Comparison of ENCODE assay signal across 17 cellular contexts in genomic region chr3:32959370-32959769, GRCh38. TPM values are rescaled to one million over a fixed set of nuclear protein-coding genes. Genes with fewer than 3 reads are reported as not detected.
A peak's percentile ranks its signal among the peaks of the same experiment; 100 is the strongest.
DNase-seq lines count a peak whose midpoint lies in the region; ATAC-seq and TF ChIP-seq lines count a peak whose summit lies in the region.
"Had no signal": no experiment of that assay in that cellular context is flagged by ENCODE, and none has a peak within 500 bp of the region (broad histone marks: within the 10 kb centered on the region; RNA-seq: fewer than 3 reads in every experiment).

No MANE protein-coding gene starts in this region.

- ATAC-seq in HG03521 (IDR thresholded peaks at IDR 0.05; ENCODE audit: unreplicated experiment) (no peak), GM21526 (IDR thresholded peaks at IDR 0.05; ENCODE audit: low FRiP score, unreplicated experiment) (no peak), GM21717 (IDR thresholded peaks at IDR 0.05; ENCODE audit: unreplicated experiment) (no peak)
- ATAC-seq: Right ventricle myocardium inferior had no signal

- H2BK5ac ChIP-seq in H9 (ENCODE audit: insufficient read length, low read length) (no peak overlapping the region), mesendoderm (ENCODE audit: low read length) (no peak overlapping the region)

- no peak overlapping the region for H2BK12ac ChIP-seq in H9 (ENCODE audit: insufficient read length, low read depth, low read length)

- H3K4me3 Mint-ChIP-seq in H9, result no peak overlapping the region
- H3K4me3 Mint-ChIP-seq: HFFc6 had no signal

- no peak overlapping the region for H3K18ac ChIP-seq in H9 (ENCODE audit: insufficient read length, low read depth, low read length)
- H3K18ac ChIP-seq in mesendoderm (ENCODE audit: low read length), result no peak overlapping the region

- no CpG with 5 or more reads among the region's 3 CpGs for WGBS in H9 (ENCODE audit: extremely low coverage, insufficient read length, low lambda C conversion rate)
- no CpG with 5 or more reads among the region's 3 CpGs for WGBS in mesendoderm (ENCODE audit: extremely low coverage, insufficient coverage, low lambda C conversion rate)

- H3K79me2 ChIP-seq in H9 (ENCODE audit: insufficient read depth, low read length), result no peaks in the 10 kb centered on the region
- H3K79me2 ChIP-seq in mesendoderm (ENCODE audit: control insufficient read depth, insufficient read depth, low read length), result no peaks in the 10 kb centered on the region

- H3K4me1 Mint-ChIP-seq in H9, result peaks cover 6 to 7% of the 10 kb centered on the region in 2 experiments

- no peak overlapping the region for H4K8ac ChIP-seq in H9 (replicated peaks; ENCODE audit: insufficient read length, low read depth, low read length)
- no peak overlapping the region for H4K8ac ChIP-seq in mesendoderm (ENCODE audit: low read depth, low read length)

- H3K36me3 Mint-ChIP-seq in H9 (ENCODE audit: insufficient read depth in 1 of 3, low read depth in 3 of 3), result no peaks in the 10 kb centered on the region; a peak in 1 of 7 replicates

- H2BK120ac ChIP-seq in H9 (ENCODE audit: low read depth, low read length, poor library complexity, severe bottlenecking) (no peak overlapping the region), mesendoderm (ENCODE audit: low read depth, low read length) (no peak overlapping the region)

- no peak overlapping the region for H3T11ph ChIP-seq in H9 (ENCODE audit: low read length)

- peaks cover 0 to 6% of the 10 kb centered on the region in 2 experiments; a peak in 2 of 5 replicates for H3K9me3 Mint-ChIP-seq in H9
- H3K9me3 Mint-ChIP-seq: HFFc6 had no signal

- H4K91ac ChIP-seq in H9 (ENCODE audit: insufficient read length, low read depth, low read length), result no peak overlapping the region

- peaks cover 2% of the 10 kb centered on the region; the same call in 1 of the 2 replicates for H3K27me3 Mint-ChIP-seq in H9 (ENCODE audit: low read depth)

- TF ChIP-seq CTCF in H9 (conservative IDR thresholded peaks at IDR 0.05), result no peak

- H3K4me2 ChIP-seq in H9 (ENCODE audit: insufficient read depth, insufficient read length, low read length) (no peak overlapping the region), mesendoderm (ENCODE audit: low read length) (no peak overlapping the region)
- H3K4me2 ChIP-seq: BLaER1 had no signal

- no peak overlapping the region for H2BK20ac ChIP-seq in H9 (ENCODE audit: low read depth, low read length, poor library complexity, severe bottlenecking)

- no peak overlapping the region for H2AK5ac ChIP-seq in H9 (ENCODE audit: insufficient read length, low read length)
- no peak overlapping the region for H2AK5ac ChIP-seq in mesendoderm (ENCODE audit: low read length)

- H3K79me1 ChIP-seq in H9 (ENCODE audit: insufficient read depth, low read depth, low read length, poor library complexity, severe bottlenecking) (no peaks in the 10 kb centered on the region), mesendoderm (ENCODE audit: low read length) (no peaks in the 10 kb centered on the region)

- H3K9ac ChIP-seq in H9 (ENCODE audit: extremely low read depth, insufficient read length, low read length) (no peak overlapping the region), mesendoderm (ENCODE audit: low read length) (no peak overlapping the region)
- H3K9ac ChIP-seq: BLaER1 had no signal

- H3K56ac ChIP-seq in H9 (ENCODE audit: insufficient read length, low read depth, low read length), result no peak overlapping the region
- H3K56ac ChIP-seq in mesendoderm (ENCODE audit: low read length), result peak overlapping the region; percentile 15

- no peaks in the 10 kb centered on the region for H4K20me1 ChIP-seq in H9 (ENCODE audit: control insufficient read depth, insufficient read depth, insufficient read length)
- H4K20me1 ChIP-seq: BLaER1 had no signal

- H2AFZ ChIP-seq in H9 (ENCODE audit: low read length), result no peak overlapping the region

- no peak overlapping the region for H3K4ac ChIP-seq in H9 (ENCODE audit: low read depth, low read length)
- no peak overlapping the region for H3K4ac ChIP-seq in mesendoderm (ENCODE audit: low read depth, low read length)

- H3K4me1 ChIP-seq in H9 (ENCODE audit: insufficient read depth, low read length) (0 out of 2 replicates have a peak, but pooled peaks cover 2% of the 10 kb centered on the region), mesendoderm (ENCODE audit: control insufficient read depth, low read depth, low read length) (no peaks in the 10 kb centered on the region)
- H3K4me1 ChIP-seq: adrenal gland, BLaER1 had no signal

- H3K36me3 ChIP-seq in mesendoderm (ENCODE audit: control insufficient read depth, insufficient read depth, low read length), result no peaks in the 10 kb centered on the region
- H3K36me3 ChIP-seq: adrenal gland, BLaER1 had no signal

- H3K23me2 ChIP-seq in H9 (ENCODE audit: insufficient read length, low read depth, low read length, poor library complexity, severe bottlenecking), result no peaks in the 10 kb centered on the region

- no peak overlapping the region for H3K27ac Mint-ChIP-seq in H9
- H3K27ac Mint-ChIP-seq: HFFc6 had no signal

- H3K27me3 ChIP-seq in H9 (ENCODE audit: insufficient read depth, low read length) (no peaks in the 10 kb centered on the region), mesendoderm (ENCODE audit: insufficient read depth, low read length, poor library complexity) (no peaks in the 10 kb centered on the region)
- H3K27me3 ChIP-seq: adrenal gland, BLaER1 had no signal

- DNase-seq in EH (ENCODE audit: low read depth) (peak; percentile 11), H9 (peak; percentile 57), amniotic epithelial cell (ENCODE audit: low read depth) (peak; percentile 18), mesendoderm (peak; percentile 69)
- DNase-seq: adrenal gland, DMS79 treated with DMSO at 0.1 percent for 48 hours, HFFc6, NCI-H1417 treated with DMSO at 0.1 percent for 48 hours, NCI-H226, T1000 had no signal

- H3K27ac ChIP-seq in H9 (ENCODE audit: insufficient read length, low read depth, low read length) (no peak overlapping the region), mesendoderm (ENCODE audit: low read depth, low read length) (no peak overlapping the region)
- H3K27ac ChIP-seq: adrenal gland, BLaER1 had no signal

- no peak overlapping the region for H3K4me3 ChIP-seq in mesendoderm (ENCODE audit: low read length)
- H3K4me3 ChIP-seq: adrenal gland, BLaER1 had no signal

- H3K23ac ChIP-seq in H9 (ENCODE audit: insufficient read length, low read depth, low read length) (no peak overlapping the region), mesendoderm (ENCODE audit: low read length) (no peak overlapping the region)

- peak overlapping the region; percentile 42; the same call in 1 of the 2 replicates for H3K14ac ChIP-seq in H9 (ENCODE audit: insufficient read depth, low read length)

- H4K5ac ChIP-seq in H9 (ENCODE audit: insufficient read length, low read depth, low read length) (no peak overlapping the region), mesendoderm (ENCODE audit: low read length) (no peak overlapping the region)

- H2BK15ac ChIP-seq in H9 (ENCODE audit: low read depth, low read length), result no peak overlapping the region
- H2BK15ac ChIP-seq in mesendoderm (replicated peaks; ENCODE audit: low read depth), result no peak overlapping the region

- no peaks in the 10 kb centered on the region for H3K9me3 ChIP-seq in H9 (ENCODE audit: control insufficient read depth, low read depth, low read length)
- H3K9me3 ChIP-seq: adrenal gland had no signal

RNA-seq across cellular contexts. Expression of gene CCR4, which starts 7.9 kb away (rescaled TPM):
- 0.07 and 0.09 TPM in 2 replicates for total RNA-seq in H9 (2021)
- 0.01 TPM for polyA plus RNA-seq in mesendoderm (2013, experiment 1 of 2)
- 0.04 TPM for polyA plus RNA-seq in mesendoderm (2013, experiment 2 of 2)
- total RNA-seq: endothelial cell of umbilical vein, HFFc6, osteocyte had no signal
- polyA plus RNA-seq: endothelial cell of umbilical vein had no signal

Comparison
In these comparisons a context has a peak if more than half of its experiments do, and no peak if none do; other contexts are left out.
1. DNase-seq: peak in every context shown above with its lines; median percentile 69 in mesendoderm; 57 in H9; 18 in amniotic epithelial cell; 11 in EH.